ENCODE assay signal across 24 cellular contexts in genomic region chr15:67801926-67802914, GRCh38. TPM values are rescaled to one million over a fixed set of nuclear protein-coding genes. Genes with fewer than 3 reads are reported as not detected.
A peak's percentile ranks its signal among the peaks of the same experiment; 100 is the strongest.
DNase-seq lines count a peak whose midpoint lies in the region; ATAC-seq and TF ChIP-seq lines count a peak whose summit lies in the region.
"Had no signal": no experiment of that assay in that cellular context is flagged by ENCODE, and none has a peak within 500 bp of the region (broad histone marks: within the 10 kb centered on the region; RNA-seq: fewer than 3 reads in every experiment).

No MANE protein-coding gene starts in this region.

- no peak for TF ChIP-seq CTCF in chondrocyte (IDR thresholded peaks at IDR 0.05)

- peak overlapping the region; percentile 24 for H3K9ac ChIP-seq in neuronal stem cell (ENCODE audit: low read depth, low read length, poor library complexity)
- H3K9ac ChIP-seq: KMS-11 had no signal

- H3K27ac ChIP-seq in neuronal stem cell (replicated peaks; ENCODE audit: low read length): no peak overlapping the region
- H3K27ac ChIP-seq: C4-2B, KMS-11 had no signal

- CTCF ChIA-PET in activated CD8-positive, alpha-beta memory T cell treated with anti-CD3 and anti-CD28 coated beads, Interleukin-2, amount 10 ng/mL, durations not matched to agents 7 days and 5 days (lab: Charles Lee): no interaction called here

- H3K9me3 ChIP-seq in neuronal stem cell (replicated peaks in 1 of 2; ENCODE audit: control insufficient read depth in 2 of 2, insufficient read depth in 1 of 2, low read depth in 1 of 2, low read length in 2 of 2): no peaks in the 10 kb centered on the region

- H2BK5ac ChIP-seq in neuronal stem cell (ENCODE audit: low read length): no peak overlapping the region

- H3K4ac ChIP-seq in neuronal stem cell (ENCODE audit: low read length): no peak overlapping the region

- peak overlapping the region; percentile 11 for H3K18ac ChIP-seq in neuronal stem cell (ENCODE audit: low read length)

- H3K14ac ChIP-seq in neuronal stem cell (ENCODE audit: low read length): no peak overlapping the region

- no peak overlapping the region for H4K8ac ChIP-seq in neuronal stem cell (ENCODE audit: low read depth, low read length)

- no peaks in the 10 kb centered on the region for H3K36me3 Mint-ChIP-seq in activated CD8-positive, alpha-beta memory T cell treated with anti-CD3 and anti-CD28 coated beads, Interleukin-2, amount 10 ng/mL, durations not matched to agents 7 days and 5 days
- no peaks in the 10 kb centered on the region for H3K36me3 Mint-ChIP-seq in chondrocyte (ENCODE audit: low read depth)

- H2AK5ac ChIP-seq in neuronal stem cell (ENCODE audit: low read depth, low read length): no peak overlapping the region

- H3K4me1 Mint-ChIP-seq in activated CD8-positive, alpha-beta memory T cell treated with anti-CD3 and anti-CD28 coated beads, Interleukin-2, amount 10 ng/mL, durations not matched to agents 7 days and 5 days: no peaks in the 10 kb centered on the region
- H3K4me1 Mint-ChIP-seq in chondrocyte (ENCODE audit: low read depth): no peaks in the 10 kb centered on the region
- H3K4me1 Mint-ChIP-seq: CD8-positive, alpha-beta memory T cell had no signal

- H2AFZ ChIP-seq in neuronal stem cell (ENCODE audit: low read length): no peak overlapping the region

- no peak overlapping the region for H3K4me3 Mint-ChIP-seq in activated CD8-positive, alpha-beta memory T cell treated with anti-CD3 and anti-CD28 coated beads, Interleukin-2, amount 10 ng/mL, durations not matched to agents 7 days and 5 days
- H3K4me3 Mint-ChIP-seq in chondrocyte (ENCODE audit: unreplicated experiment): no peak overlapping the region
- H3K4me3 Mint-ChIP-seq: CD8-positive, alpha-beta memory T cell had no signal

- no peak overlapping the region for H3K4me3 ChIP-seq in neuronal stem cell (ENCODE audit: low read length in 2 of 2)

- WGBS in neuronal stem cell (ENCODE audit: extremely low coverage in 2 of 2, insufficient read length in 2 of 2, insufficient replicate concordance in 1 of 2), 2 donors: no CpG with 5 or more reads among the region's 19 CpGs

- no peak overlapping the region for H2BK15ac ChIP-seq in neuronal stem cell (ENCODE audit: low read length)

- no peaks in the 10 kb centered on the region for H3K27me3 ChIP-seq in neuronal stem cell (ENCODE audit: control insufficient read depth in 3 of 3, insufficient read depth in 3 of 3, low read depth in 1 of 3, low read length in 3 of 3)

- no peak overlapping the region for H2BK12ac ChIP-seq in neuronal stem cell (ENCODE audit: low read length)

- H3K27ac Mint-ChIP-seq in activated CD8-positive, alpha-beta memory T cell treated with anti-CD3 and anti-CD28 coated beads, Interleukin-2, amount 10 ng/mL, durations not matched to agents 7 days and 5 days: no peak overlapping the region
- H3K27ac Mint-ChIP-seq in chondrocyte (ENCODE audit: unreplicated experiment): no peak overlapping the region
- H3K27ac Mint-ChIP-seq: CD8-positive, alpha-beta memory T cell had no signal

- no peaks in the 10 kb centered on the region for H3K79me1 ChIP-seq in neuronal stem cell (ENCODE audit: low read depth, low read length)

- H4K91ac ChIP-seq in neuronal stem cell (ENCODE audit: low read depth, low read length, poor library complexity): no peak overlapping the region

- H3K27me3 Mint-ChIP-seq in activated CD8-positive, alpha-beta memory T cell treated with anti-CD3 and anti-CD28 coated beads, Interleukin-2, amount 10 ng/mL, durations not matched to agents 7 days and 5 days: no peaks in the 10 kb centered on the region
- no peaks in the 10 kb centered on the region for H3K27me3 Mint-ChIP-seq in chondrocyte (ENCODE audit: low read depth)
- H3K27me3 Mint-ChIP-seq: CD8-positive, alpha-beta memory T cell had no signal

- no peak overlapping the region for H3K4me2 ChIP-seq in neuronal stem cell (ENCODE audit: insufficient read depth, low read length, poor library complexity, severe bottlenecking)
- H3K4me2 ChIP-seq: KMS-11 had no signal

- no peaks in the 10 kb centered on the region for H3K9me3 Mint-ChIP-seq in activated CD8-positive, alpha-beta memory T cell treated with anti-CD3 and anti-CD28 coated beads, Interleukin-2, amount 10 ng/mL, durations not matched to agents 7 days and 5 days (ENCODE audit: low read depth)
- no peaks in the 10 kb centered on the region for H3K9me3 Mint-ChIP-seq in chondrocyte (ENCODE audit: low read depth)
- H3K9me3 Mint-ChIP-seq: CD8-positive, alpha-beta memory T cell had no signal

- ATAC-seq in activated CD8-positive, alpha-beta memory T cell treated with anti-CD3 and anti-CD28 coated beads, Interleukin-2, amount 10 ng/mL, durations not matched to agents 7 days and 5 days: no peak
- ATAC-seq: HCT116, PC-3 had no signal

- peak; percentile 23 for DNase-seq in activated CD8-positive, alpha-beta memory T cell treated with anti-CD3 and anti-CD28 coated beads, Interleukin-2, amount 10 ng/mL, durations not matched to agents 7 days and 5 days
- DNase-seq in activated CD8-positive, alpha-beta memory T cell treated with anti-CD3 and anti-CD28 coated beads for 24 hours: no peak
- DNase-seq in chondrocyte (ENCODE audit: low spot score) (peak; percentile 70), neuronal stem cell (ENCODE audit: low spot score) (no peak), Kasumi-1 (lab: John Stamatoyannopoulos, UW) (no peak), OCI-M2 (lab: John Stamatoyannopoulos, UW; ENCODE audit: unreplicated experiment) (no peak)
- DNase-seq in activated effector memory CD4-positive, alpha-beta T cell treated with Interleukin-2 at 50 U/mL for 16 hours: no peak
- DNase-seq: 8988T; CD8-positive, alpha-beta memory T cell; GDM1; GOT3; NCI-H1105; NCI-H146; NCI-H2029; NCI-H2227 treated with DMSO at 0.1 percent for 48 hours; NCI-H510A treated with DMSO at 0.1 percent for 48 hours; NCI-H748 treated with DMSO at 0.1 percent for 48 hours; PC-3; RPMI8226; SHP77 had no signal

- no peak overlapping the region for H3K23ac ChIP-seq in neuronal stem cell (ENCODE audit: low read depth, low read length, poor library complexity)

- no peaks in the 10 kb centered on the region for H3K36me3 ChIP-seq in neuronal stem cell (replicated peaks in 1 of 2; ENCODE audit: control insufficient read depth in 2 of 2, insufficient read depth in 2 of 2, low read length in 2 of 2)

- H2BK120ac ChIP-seq in neuronal stem cell (ENCODE audit: low read depth, low read length): no peak overlapping the region

- H3K4me1 ChIP-seq in neuronal stem cell (ENCODE audit: control insufficient read depth in 2 of 2, insufficient read depth in 1 of 2, low read depth in 1 of 2, low read length in 2 of 2): peaks cover 22 to 29% of the 10 kb centered on the region in 2 donors

RNA-seq across cellular contexts. Expression of gene SKOR1, which starts 23.1 kb away (rescaled TPM):
- total RNA-seq in activated CD8-positive, alpha-beta memory T cell treated with anti-CD3 and anti-CD28 coated beads, Interleukin-2, amount 10 ng/mL, durations not matched to agents 7 days and 5 days: under 1 TPM; 0.19 to 0.23 TPM
- total RNA-seq in chondrocyte: 0.15 to 0.27 TPM (median 0.22 TPM) in 3 replicates
- 0.24 TPM for polyA plus RNA-seq in neuronal stem cell (2013, experiment 1 of 2)
- polyA plus RNA-seq in neuronal stem cell (2013, experiment 2 of 2): 0.21 TPM
- total RNA-seq: HT1080 had no signal

RNA-seq across cellular contexts. Expression of gene RNU6-1, which starts 37.6 kb away (rescaled TPM):
- not detected for total RNA-seq in activated CD8-positive, alpha-beta memory T cell treated with anti-CD3 and anti-CD28 coated beads, Interleukin-2, amount 10 ng/mL, durations not matched to agents 7 days and 5 days
- not detected in 3 replicates for total RNA-seq in chondrocyte
- not detected for polyA plus RNA-seq in neuronal stem cell (2013, experiment 1 of 2)
- polyA plus RNA-seq in neuronal stem cell (2013, experiment 2 of 2): not detected
- total RNA-seq: CD8-positive, alpha-beta memory T cell; HT1080; PC-3 had no signal
- polyA plus RNA-seq: CD8-positive, alpha-beta memory T cell had no signal

Comparison
In these comparisons a context has a peak if more than half of its experiments do, and no peak if none do; other contexts are left out.
1. DNase-seq: peak in activated CD8-positive, alpha-beta memory T cell treated with anti-CD3 and anti-CD28 coated beads, Interleukin-2, amount 10 ng/mL, durations not matched to agents 7 days and 5 days (single experiment) and chondrocyte (single experiment); none in activated CD8-positive, alpha-beta memory T cell treated with anti-CD3 and anti-CD28 coated beads for 24 hours (single experiment), neuronal stem cell (single experiment), Kasumi-1 (0 of 2), activated effector memory CD4-positive, alpha-beta T cell treated with Interleukin-2 at 50 U/mL for 16 hours (single experiment) and OCI-M2 (single experiment).